1 cellular context compared by ENCODE assay signal in the genomic region with DNA sequence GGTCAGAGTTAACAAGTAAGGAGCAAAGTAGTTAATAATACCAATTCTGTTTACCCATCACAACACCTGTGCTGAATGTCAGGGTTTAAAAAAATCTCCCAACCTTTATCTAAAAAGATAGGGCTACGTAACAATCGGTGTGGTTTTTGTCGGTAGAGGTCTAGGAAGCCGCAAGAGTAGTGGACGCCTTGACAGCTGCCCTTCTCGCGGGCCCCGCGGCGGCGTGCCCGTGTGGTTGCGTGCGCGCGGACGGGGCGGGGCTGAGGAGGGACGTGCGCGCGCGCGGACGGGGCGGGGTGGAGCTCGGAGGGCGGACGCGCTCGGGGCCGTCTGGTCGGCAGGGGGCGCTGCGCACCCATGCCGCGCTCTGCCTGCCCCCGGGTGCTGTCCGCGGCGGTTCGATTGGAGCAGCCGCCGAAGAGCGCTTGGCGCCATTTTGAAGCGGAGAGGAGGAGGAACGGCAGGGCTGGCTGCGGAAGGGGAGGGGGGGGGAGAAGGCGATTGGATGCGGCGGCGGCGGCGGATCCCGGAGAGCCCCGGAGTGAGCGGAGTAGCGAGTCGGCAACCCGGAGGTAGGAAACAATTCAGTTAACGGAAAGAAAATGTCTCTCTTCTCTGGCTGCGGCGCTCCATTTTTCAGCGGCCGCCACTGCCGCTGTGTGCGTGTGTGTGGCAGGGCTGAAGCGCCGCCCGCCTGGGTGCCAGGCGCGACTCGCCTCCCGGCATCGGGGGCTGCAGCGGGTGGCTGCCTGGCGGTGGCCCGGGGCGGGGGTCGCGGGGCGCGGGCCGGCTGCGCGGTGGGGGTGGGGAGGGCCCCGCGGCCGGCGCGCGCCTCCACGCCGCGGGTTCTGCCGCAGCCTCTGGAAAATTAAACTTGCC.
A peak's percentile ranks its signal among the peaks of the same experiment; 100 is the strongest.
TF ChIP-seq lines count a peak whose summit lies in the region.

A gene with protein sequence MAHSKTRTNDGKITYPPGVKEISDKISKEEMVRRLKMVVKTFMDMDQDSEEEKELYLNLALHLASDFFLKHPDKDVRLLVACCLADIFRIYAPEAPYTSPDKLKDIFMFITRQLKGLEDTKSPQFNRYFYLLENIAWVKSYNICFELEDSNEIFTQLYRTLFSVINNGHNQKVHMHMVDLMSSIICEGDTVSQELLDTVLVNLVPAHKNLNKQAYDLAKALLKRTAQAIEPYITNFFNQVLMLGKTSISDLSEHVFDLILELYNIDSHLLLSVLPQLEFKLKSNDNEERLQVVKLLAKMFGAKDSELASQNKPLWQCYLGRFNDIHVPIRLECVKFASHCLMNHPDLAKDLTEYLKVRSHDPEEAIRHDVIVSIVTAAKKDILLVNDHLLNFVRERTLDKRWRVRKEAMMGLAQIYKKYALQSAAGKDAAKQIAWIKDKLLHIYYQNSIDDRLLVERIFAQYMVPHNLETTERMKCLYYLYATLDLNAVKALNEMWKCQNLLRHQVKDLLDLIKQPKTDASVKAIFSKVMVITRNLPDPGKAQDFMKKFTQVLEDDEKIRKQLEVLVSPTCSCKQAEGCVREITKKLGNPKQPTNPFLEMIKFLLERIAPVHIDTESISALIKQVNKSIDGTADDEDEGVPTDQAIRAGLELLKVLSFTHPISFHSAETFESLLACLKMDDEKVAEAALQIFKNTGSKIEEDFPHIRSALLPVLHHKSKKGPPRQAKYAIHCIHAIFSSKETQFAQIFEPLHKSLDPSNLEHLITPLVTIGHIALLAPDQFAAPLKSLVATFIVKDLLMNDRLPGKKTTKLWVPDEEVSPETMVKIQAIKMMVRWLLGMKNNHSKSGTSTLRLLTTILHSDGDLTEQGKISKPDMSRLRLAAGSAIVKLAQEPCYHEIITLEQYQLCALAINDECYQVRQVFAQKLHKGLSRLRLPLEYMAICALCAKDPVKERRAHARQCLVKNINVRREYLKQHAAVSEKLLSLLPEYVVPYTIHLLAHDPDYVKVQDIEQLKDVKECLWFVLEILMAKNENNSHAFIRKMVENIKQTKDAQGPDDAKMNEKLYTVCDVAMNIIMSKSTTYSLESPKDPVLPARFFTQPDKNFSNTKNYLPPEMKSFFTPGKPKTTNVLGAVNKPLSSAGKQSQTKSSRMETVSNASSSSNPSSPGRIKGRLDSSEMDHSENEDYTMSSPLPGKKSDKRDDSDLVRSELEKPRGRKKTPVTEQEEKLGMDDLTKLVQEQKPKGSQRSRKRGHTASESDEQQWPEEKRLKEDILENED (N-terminal part only) (plus strand): TSS at position 431 of the 879 bp plus-strand sequence. CDS start 62,321 bp downstream, outside the sequence.

TF ChIP-seq in HepG2, 621 proteins besides CTCF, POLR2A, EP300 and RAD21 (continued from another document and continues in another):
- TF ChIP-seq, protein P1, sequence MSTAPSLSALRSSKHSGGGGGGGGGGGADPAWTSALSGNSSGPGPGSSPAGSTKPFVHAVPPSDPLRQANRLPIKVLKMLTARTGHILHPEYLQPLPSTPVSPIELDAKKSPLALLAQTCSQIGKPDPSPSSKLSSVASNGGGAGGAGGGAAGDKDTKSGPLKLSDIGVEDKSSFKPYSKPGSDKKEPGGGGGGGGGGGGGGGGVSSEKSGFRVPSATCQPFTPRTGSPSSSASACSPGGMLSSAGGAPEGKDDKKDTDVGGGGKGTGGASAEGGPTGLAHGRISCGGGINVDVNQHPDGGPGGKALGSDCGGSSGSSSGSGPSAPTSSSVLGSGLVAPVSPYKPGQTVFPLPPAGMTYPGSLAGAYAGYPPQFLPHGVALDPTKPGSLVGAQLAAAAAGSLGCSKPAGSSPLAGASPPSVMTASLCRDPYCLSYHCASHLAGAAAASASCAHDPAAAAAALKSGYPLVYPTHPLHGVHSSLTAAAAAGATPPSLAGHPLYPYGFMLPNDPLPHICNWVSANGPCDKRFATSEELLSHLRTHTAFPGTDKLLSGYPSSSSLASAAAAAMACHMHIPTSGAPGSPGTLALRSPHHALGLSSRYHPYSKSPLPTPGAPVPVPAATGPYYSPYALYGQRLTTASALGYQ (CRISPR knock-in tag; IDR thresholded peaks at IDR 0.05): no peak
- no peak for TF ChIP-seq NR2F2 (IDR thresholded peaks at IDR 0.05; ENCODE audit: borderline replicate concordance, low read depth)
- peak; percentile 87 for TF ChIP-seq KMT2B (CRISPR knock-in tag; IDR thresholded peaks at IDR 0.05)
- no peak for TF ChIP-seq ATF7 (IDR thresholded peaks at IDR 0.05)
- no peak for TF ChIP-seq ATF7 (CRISPR knock-in tag; IDR thresholded peaks at IDR 0.05)
- peak; percentile 39; the same call in 1 of the 2 replicates for TF ChIP-seq MED1 (CRISPR knock-in tag; IDR thresholded peaks at IDR 0.05)
- no peak for TF ChIP-seq TCF7 (IDR thresholded peaks at IDR 0.05; ENCODE audit: low read depth)
- TF ChIP-seq, protein P2, sequence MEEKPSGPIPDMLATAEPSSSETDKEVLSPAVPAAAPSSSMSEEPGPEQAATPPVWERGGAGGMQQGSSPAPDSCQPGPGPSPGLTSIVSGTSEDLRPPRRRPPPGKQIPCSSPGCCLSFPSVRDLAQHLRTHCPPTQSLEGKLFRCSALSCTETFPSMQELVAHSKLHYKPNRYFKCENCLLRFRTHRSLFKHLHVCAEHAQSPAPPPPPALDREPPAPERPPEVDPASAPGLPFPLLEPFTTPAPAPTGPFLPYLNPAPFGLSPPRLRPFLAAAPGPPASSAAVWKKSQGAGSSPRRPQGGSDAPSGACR (CRISPR knock-in tag; IDR thresholded peaks at IDR 0.05): 0 out of 2 replicates have a peak, but pooled peaks have one; percentile 42
- TF ChIP-seq FOXK2 (IDR thresholded peaks at IDR 0.05): no peak
- TF ChIP-seq, protein P3, sequence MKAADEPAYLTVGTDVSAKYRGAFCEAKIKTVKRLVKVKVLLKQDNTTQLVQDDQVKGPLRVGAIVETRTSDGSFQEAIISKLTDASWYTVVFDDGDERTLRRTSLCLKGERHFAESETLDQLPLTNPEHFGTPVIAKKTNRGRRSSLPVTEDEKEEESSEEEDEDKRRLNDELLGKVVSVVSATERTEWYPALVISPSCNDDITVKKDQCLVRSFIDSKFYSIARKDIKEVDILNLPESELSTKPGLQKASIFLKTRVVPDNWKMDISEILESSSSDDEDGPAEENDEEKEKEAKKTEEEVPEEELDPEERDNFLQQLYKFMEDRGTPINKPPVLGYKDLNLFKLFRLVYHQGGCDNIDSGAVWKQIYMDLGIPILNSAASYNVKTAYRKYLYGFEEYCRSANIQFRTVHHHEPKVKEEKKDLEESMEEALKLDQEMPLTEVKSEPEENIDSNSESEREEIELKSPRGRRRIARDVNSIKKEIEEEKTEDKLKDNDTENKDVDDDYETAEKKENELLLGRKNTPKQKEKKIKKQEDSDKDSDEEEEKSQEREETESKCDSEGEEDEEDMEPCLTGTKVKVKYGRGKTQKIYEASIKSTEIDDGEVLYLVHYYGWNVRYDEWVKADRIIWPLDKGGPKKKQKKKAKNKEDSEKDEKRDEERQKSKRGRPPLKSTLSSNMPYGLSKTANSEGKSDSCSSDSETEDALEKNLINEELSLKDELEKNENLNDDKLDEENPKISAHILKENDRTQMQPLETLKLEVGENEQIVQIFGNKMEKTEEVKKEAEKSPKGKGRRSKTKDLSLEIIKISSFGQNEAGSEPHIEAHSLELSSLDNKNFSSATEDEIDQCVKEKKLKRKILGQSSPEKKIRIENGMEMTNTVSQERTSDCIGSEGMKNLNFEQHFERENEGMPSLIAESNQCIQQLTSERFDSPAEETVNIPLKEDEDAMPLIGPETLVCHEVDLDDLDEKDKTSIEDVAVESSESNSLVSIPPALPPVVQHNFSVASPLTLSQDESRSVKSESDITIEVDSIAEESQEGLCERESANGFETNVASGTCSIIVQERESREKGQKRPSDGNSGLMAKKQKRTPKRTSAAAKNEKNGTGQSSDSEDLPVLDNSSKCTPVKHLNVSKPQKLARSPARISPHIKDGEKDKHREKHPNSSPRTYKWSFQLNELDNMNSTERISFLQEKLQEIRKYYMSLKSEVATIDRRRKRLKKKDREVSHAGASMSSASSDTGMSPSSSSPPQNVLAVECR (CRISPR knock-in tag; IDR thresholded peaks at IDR 0.05; ENCODE audit: borderline replicate concordance): peak; percentile 75; the same call in 1 of the 2 replicates
- TF ChIP-seq, protein P4, sequence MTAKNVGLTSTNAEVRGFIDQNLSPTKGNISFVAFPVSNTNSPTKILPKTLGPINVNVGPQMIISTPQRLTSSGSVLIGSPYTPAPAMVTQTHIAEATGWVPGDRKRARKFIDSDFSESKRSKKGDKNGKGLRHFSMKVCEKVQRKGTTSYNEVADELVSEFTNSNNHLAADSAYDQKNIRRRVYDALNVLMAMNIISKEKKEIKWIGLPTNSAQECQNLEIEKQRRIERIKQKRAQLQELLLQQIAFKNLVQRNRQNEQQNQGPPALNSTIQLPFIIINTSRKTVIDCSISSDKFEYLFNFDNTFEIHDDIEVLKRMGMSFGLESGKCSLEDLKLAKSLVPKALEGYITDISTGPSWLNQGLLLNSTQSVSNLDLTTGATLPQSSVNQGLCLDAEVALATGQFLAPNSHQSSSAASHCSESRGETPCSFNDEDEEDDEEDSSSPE (CRISPR knock-in tag; IDR thresholded peaks at IDR 0.05): peak; percentile 88; the same call in 1 of the 2 replicates
- no peak for TF ChIP-seq JUN (CRISPR knock-in tag; IDR thresholded peaks at IDR 0.05)
- TF ChIP-seq, protein P5, sequence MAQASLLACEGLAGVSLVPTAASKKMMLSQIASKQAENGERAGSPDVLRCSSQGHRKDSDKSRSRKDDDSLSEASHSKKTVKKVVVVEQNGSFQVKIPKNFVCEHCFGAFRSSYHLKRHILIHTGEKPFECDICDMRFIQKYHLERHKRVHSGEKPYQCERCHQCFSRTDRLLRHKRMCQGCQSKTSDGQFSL (CRISPR knock-in tag; IDR thresholded peaks at IDR 0.05): peak; percentile 86; the same call in 1 of the 2 replicates
- TF ChIP-seq ZNF343 (CRISPR knock-in tag; IDR thresholded peaks at IDR 0.05): peak; percentile 72; the same call in 1 of the 2 replicates
- peak; percentile 57 for TF ChIP-seq ETV5 (CRISPR knock-in tag; IDR thresholded peaks at IDR 0.05; ENCODE audit: borderline replicate concordance)
- peak; percentile 79; the same call in 1 of the 2 replicates for TF ChIP-seq KDM3A (CRISPR knock-in tag; IDR thresholded peaks at IDR 0.05; ENCODE audit: low read depth)
- no peak for TF ChIP-seq TOE1 (CRISPR knock-in tag; IDR thresholded peaks at IDR 0.05)
- TF ChIP-seq ZBTB21 (CRISPR knock-in tag; IDR thresholded peaks at IDR 0.05): no peak
- no peak for TF ChIP-seq SNRNP70 (IDR thresholded peaks at IDR 0.05; ENCODE audit: low read depth, low read length)
- TF ChIP-seq ZFY (CRISPR knock-in tag; IDR thresholded peaks at IDR 0.05): peak; percentile 51; the same call in 1 of the 2 replicates
- no peak for TF ChIP-seq CEBPG (CRISPR knock-in tag; IDR thresholded peaks at IDR 0.05)
- TF ChIP-seq, protein P6, sequence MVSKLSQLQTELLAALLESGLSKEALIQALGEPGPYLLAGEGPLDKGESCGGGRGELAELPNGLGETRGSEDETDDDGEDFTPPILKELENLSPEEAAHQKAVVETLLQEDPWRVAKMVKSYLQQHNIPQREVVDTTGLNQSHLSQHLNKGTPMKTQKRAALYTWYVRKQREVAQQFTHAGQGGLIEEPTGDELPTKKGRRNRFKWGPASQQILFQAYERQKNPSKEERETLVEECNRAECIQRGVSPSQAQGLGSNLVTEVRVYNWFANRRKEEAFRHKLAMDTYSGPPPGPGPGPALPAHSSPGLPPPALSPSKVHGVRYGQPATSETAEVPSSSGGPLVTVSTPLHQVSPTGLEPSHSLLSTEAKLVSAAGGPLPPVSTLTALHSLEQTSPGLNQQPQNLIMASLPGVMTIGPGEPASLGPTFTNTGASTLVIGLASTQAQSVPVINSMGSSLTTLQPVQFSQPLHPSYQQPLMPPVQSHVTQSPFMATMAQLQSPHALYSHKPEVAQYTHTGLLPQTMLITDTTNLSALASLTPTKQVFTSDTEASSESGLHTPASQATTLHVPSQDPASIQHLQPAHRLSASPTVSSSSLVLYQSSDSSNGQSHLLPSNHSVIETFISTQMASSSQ (IDR thresholded peaks at IDR 0.05; ENCODE audit: low read depth): no peak
- TF ChIP-seq, protein P6 (CRISPR knock-in tag; IDR thresholded peaks at IDR 0.05; ENCODE audit: borderline replicate concordance): peak; percentile 34; the same call in 1 of the 2 replicates
- 0 out of 2 replicates have a peak, but pooled peaks have one; percentile 38 for TF ChIP-seq ELF1 (CRISPR knock-in tag; IDR thresholded peaks at IDR 0.05)
- TF ChIP-seq ZNF124 (CRISPR knock-in tag; IDR thresholded peaks at IDR 0.05): no peak
- peak; percentile 71; the same call in 1 of the 2 replicates for TF ChIP-seq ZNF644 (CRISPR knock-in tag; IDR thresholded peaks at IDR 0.05; ENCODE audit: low read depth)
- peak; percentile 82 for TF ChIP-seq ASH2L (IDR thresholded peaks at IDR 0.05; ENCODE audit: insufficient read length, low read depth, low read length)
- TF ChIP-seq, protein P7, sequence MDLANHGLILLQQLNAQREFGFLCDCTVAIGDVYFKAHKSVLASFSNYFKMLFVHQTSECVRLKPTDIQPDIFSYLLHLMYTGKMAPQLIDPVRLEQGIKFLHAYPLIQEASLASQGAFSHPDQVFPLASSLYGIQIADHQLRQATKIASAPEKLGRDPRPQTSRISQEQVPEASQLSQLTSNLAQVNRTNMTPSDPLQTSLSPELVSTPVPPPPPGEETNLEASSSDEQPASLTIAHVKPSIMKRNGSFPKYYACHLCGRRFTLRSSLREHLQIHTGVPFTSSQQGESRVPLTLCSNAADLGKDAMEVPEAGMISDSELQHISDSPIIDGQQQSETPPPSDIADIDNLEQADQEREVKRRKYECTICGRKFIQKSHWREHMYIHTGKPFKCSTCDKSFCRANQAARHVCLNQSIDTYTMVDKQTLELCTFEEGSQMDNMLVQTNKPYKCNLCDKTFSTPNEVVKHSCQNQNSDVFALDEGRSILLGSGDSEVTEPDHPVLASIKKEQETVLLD (CRISPR knock-in tag; IDR thresholded peaks at IDR 0.05; ENCODE audit: low read depth): peak; percentile 95
- 0 out of 2 replicates have a peak, but pooled peaks have one; percentile 44 for TF ChIP-seq HNRNPL (IDR thresholded peaks at IDR 0.05; ENCODE audit: low read depth, low read length)
- TF ChIP-seq ZNF709 (CRISPR knock-in tag; IDR thresholded peaks at IDR 0.05): peak; percentile 92; the same call in 1 of the 2 replicates
- no peak; the same call in 1 of the 2 replicates for TF ChIP-seq GATAD2A (CRISPR knock-in tag; IDR thresholded peaks at IDR 0.05)
- TF ChIP-seq REL (CRISPR knock-in tag; conservative IDR thresholded peaks at IDR 0.05): no peak
